Comparison of ENCODE assay signal across 15 cellular contexts in the genomic region with DNA sequence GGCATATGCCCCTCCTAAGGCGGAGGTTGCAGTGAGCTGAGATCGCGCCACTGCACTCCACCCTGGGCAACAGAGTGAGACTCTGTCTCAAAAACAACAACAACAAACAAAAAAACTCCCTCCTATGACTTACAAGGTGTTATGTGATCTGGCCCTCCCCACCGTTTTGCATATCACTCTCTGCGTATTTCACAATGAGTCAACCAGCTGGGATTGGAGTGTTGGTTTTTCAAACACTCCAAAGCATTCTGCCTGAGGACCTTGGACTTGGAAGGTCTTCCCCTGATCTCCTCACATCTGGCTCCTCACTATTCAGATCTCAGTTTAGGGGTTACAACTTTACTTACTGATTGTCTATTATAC. TPM values are rescaled to one million over a fixed set of nuclear protein-coding genes. Genes with fewer than 3 reads are reported as not detected.
A peak's percentile ranks its signal among the peaks of the same experiment; 100 is the strongest.
DNase-seq lines count a peak whose midpoint lies in the region; ATAC-seq and TF ChIP-seq lines count a peak whose summit lies in the region.
"Had no signal": no experiment of that assay in that cellular context is flagged by ENCODE, and none has a peak within 500 bp of the region (broad histone marks: within the 10 kb centered on the region; RNA-seq: fewer than 3 reads in every experiment).

No MANE protein-coding gene starts in this region.

- H3K4me3 ChIP-seq in lower lobe of right lung = no peak overlapping the region
- H3K4me3 ChIP-seq: BLaER1 treated with 17β-estradiol and CSF1 and Interleukin-3, amounts not matched to agents 10 nM and 100 nM; gastroesophageal sphincter; testis had no signal

- no peak overlapping the region for H3K27ac ChIP-seq in lower lobe of right lung
- H3K27ac ChIP-seq: BLaER1 treated with 17β-estradiol and CSF1 and Interleukin-3, amounts not matched to agents 10 nM and 100 nM; gastroesophageal sphincter; testis had no signal

- ATAC-seq in HG02588 (IDR thresholded peaks at IDR 0.05; ENCODE audit: unreplicated experiment) (peak; percentile 57), WTC11 (no peak), lower lobe of right lung (peak; percentile 67 to 87), GM19023 (IDR thresholded peaks at IDR 0.05; ENCODE audit: unreplicated experiment) (no peak)
- no peak for ATAC-seq in naive thymus-derived CD8-positive, alpha-beta T cell
- ATAC-seq: gastroesophageal sphincter, left ventricle myocardium superior had no signal

- H3K27ac Mint-ChIP-seq in WTC11 (peak overlapping the region; percentile 87; the same call in 1 of the 2 replicates), nephron progenitor cell (no peak overlapping the region)
- no peak overlapping the region for H3K27ac Mint-ChIP-seq in naive thymus-derived CD8-positive, alpha-beta T cell

- H3K36me3 ChIP-seq in lower lobe of right lung = no peaks in the 10 kb centered on the region
- H3K36me3 ChIP-seq: BLaER1 treated with 17β-estradiol and CSF1 and Interleukin-3, amounts not matched to agents 10 nM and 100 nM had no signal

- H3K36me3 Mint-ChIP-seq in WTC11 = peaks cover 3% of the 10 kb centered on the region; the same call in 1 of the 2 replicates
- H3K36me3 Mint-ChIP-seq in naive thymus-derived CD8-positive, alpha-beta T cell = no peaks in the 10 kb centered on the region
- no peaks in the 10 kb centered on the region for H3K36me3 Mint-ChIP-seq in nephron progenitor cell (ENCODE audit: low read depth)

- peaks cover 24% of the 10 kb centered on the region for H3K4me1 ChIP-seq in lower lobe of right lung
- H3K4me1 ChIP-seq: testis had no signal

- in situ Hi-C loops in GM13976 (cut with MboI; ENCODE audit: low sequenced_read_pairs, unreplicated experiment) = loop anchor here (10.0 to 25.0 kb wide), 2 partner anchors 251 to 774 kb away; no protein-coding TSS in a partner anchor

- CTCF ChIA-PET in WTC11 (lab: Charles Lee) = interaction anchor here (0.6 to 1.4 kb wide), 3 partner anchors 8 to 102 kb away, joined by 4 to 7 read pairs (median 5); a partner anchor contains a TSS

- no peaks in the 10 kb centered on the region for H3K9me3 ChIP-seq in lower lobe of right lung
- H3K9me3 ChIP-seq: BLaER1 treated with 17β-estradiol and CSF1 and Interleukin-3, amounts not matched to agents 10 nM and 100 nM; gastroesophageal sphincter; testis had no signal

- TF ChIP-seq CTCF in GM13976 (IDR thresholded peaks at IDR 0.05; ENCODE audit: borderline replicate concordance, control extremely low read depth, extremely low read depth, insufficient read depth, missing control alignments) (no peak), WTC11 (IDR thresholded peaks at IDR 0.05) (no peak), lower lobe of right lung (IDR thresholded peaks at IDR 0.05) (no peak), nephron progenitor cell (IDR thresholded peaks at IDR 0.05) (no peak)

- H3K9me3 Mint-ChIP-seq in WTC11 = no peaks in the 10 kb centered on the region
- H3K9me3 Mint-ChIP-seq in naive thymus-derived CD8-positive, alpha-beta T cell = no peaks in the 10 kb centered on the region
- no peaks in the 10 kb centered on the region for H3K9me3 Mint-ChIP-seq in nephron progenitor cell

- peaks cover 25% of the 10 kb centered on the region for H3K4me1 Mint-ChIP-seq in WTC11
- H3K4me1 Mint-ChIP-seq in naive thymus-derived CD8-positive, alpha-beta T cell = peaks cover 15 to 32% (median 27%) of the 10 kb centered on the region in 4 donors
- H3K4me1 Mint-ChIP-seq in nephron progenitor cell = peaks cover 35% of the 10 kb centered on the region

- intact Hi-C loops in lower lobe of right lung (cut with DNase I) = no loop called here
- intact Hi-C loops in cardiac septum (cut with DNase I) = no loop called here

- H3K27me3 ChIP-seq in lower lobe of right lung (ENCODE audit: low read depth) = no peaks in the 10 kb centered on the region
- H3K27me3 ChIP-seq: BLaER1 treated with 17β-estradiol and CSF1 and Interleukin-3, amounts not matched to agents 10 nM and 100 nM; gastroesophageal sphincter; testis had no signal

- POLR2A ChIA-PET in WTC11 (lab: Charles Lee) = interaction anchor here (1.0 kb wide), 1 partner anchor 227 kb away, joined by 3 read pairs; a partner anchor contains a TSS
- POLR2A ChIA-PET in naive thymus-derived CD8-positive, alpha-beta T cell (lab: Charles Lee) = interaction anchor here (1.6 kb wide), 1 partner anchor 10 kb away, joined by 3 read pairs; no protein-coding TSS in a partner anchor

- H3K27me3 Mint-ChIP-seq in WTC11 (ENCODE audit: low read depth) (no peaks in the 10 kb centered on the region; the same call in 1 of the 2 replicates), nephron progenitor cell (ENCODE audit: low read depth, poor library complexity) (peaks cover 23% of the 10 kb centered on the region)
- no peaks in the 10 kb centered on the region for H3K27me3 Mint-ChIP-seq in naive thymus-derived CD8-positive, alpha-beta T cell

- H3K4me3 Mint-ChIP-seq in WTC11 = no peak overlapping the region
- no peak overlapping the region for H3K4me3 Mint-ChIP-seq in naive thymus-derived CD8-positive, alpha-beta T cell
- no peak overlapping the region for H3K4me3 Mint-ChIP-seq in nephron progenitor cell

- DNase-seq in GM13976 (ENCODE audit: low spot score) (peak; percentile 56), WTC11 (ENCODE audit: low spot score) (no peak), lower lobe of right lung (no peak), cardiac septum (ENCODE audit: low spot score) (no peak), nephron progenitor cell (no peak)
- no peak for DNase-seq in naive thymus-derived CD8-positive, alpha-beta T cell
- DNase-seq: cortex of kidney, left ventricle myocardium superior, NCI-H526, posterior cingulate gyrus, testis had no signal

TF ChIP-seq in WTC11, 78 proteins besides CTCF, POLR2A, EP300 and RAD21:
- TF ChIP-seq MXD4 (CRISPR knock-in tag; IDR thresholded peaks at IDR 0.05; ENCODE audit: borderline replicate concordance) = no peak
- TF ChIP-seq NR1H2 (CRISPR knock-in tag; IDR thresholded peaks at IDR 0.05) = no peak

RNA-seq across cellular contexts. Expression of a gene that starts 14.0 kb away (rescaled TPM):
- total RNA-seq in WTC11 (2021) (6.8 to 10.7 TPM (median 10.6 TPM) in 3 replicates), lower lobe of right lung (23.7 TPM), cardiac septum (9.2 TPM)
- total RNA-seq in naive thymus-derived CD8-positive, alpha-beta T cell = under 1 TPM; 0.34 to 0.36 TPM
- polyA plus RNA-seq in naive thymus-derived CD8-positive, alpha-beta T cell = under 1 TPM; 0.39 to 0.89 (median 0.84) TPM

RNA-seq across cellular contexts. Expression of a gene that starts 20.8 kb away (rescaled TPM):
- total RNA-seq in WTC11 (2021) (13.2 to 16.4 TPM (median 15.1 TPM) in 3 replicates), lower lobe of right lung (10.1 TPM), cardiac septum (9.7 TPM)
- total RNA-seq in naive thymus-derived CD8-positive, alpha-beta T cell = 10 to 100 TPM; 12.4 to 16.6 TPM
- polyA plus RNA-seq in naive thymus-derived CD8-positive, alpha-beta T cell = 10 to 100 TPM; 14.2 to 18.4 (median 15.7) TPM

Comparison
In these comparisons a context has a peak if more than half of its experiments do, and no peak if none do; other contexts are left out.
1. ATAC-seq: peak in HG02588 (single experiment) and lower lobe of right lung (2 of 2); none in WTC11 (single experiment), naive thymus-derived CD8-positive, alpha-beta T cell (0 of 2) and GM19023 (single experiment).